In the genomic region with DNA sequence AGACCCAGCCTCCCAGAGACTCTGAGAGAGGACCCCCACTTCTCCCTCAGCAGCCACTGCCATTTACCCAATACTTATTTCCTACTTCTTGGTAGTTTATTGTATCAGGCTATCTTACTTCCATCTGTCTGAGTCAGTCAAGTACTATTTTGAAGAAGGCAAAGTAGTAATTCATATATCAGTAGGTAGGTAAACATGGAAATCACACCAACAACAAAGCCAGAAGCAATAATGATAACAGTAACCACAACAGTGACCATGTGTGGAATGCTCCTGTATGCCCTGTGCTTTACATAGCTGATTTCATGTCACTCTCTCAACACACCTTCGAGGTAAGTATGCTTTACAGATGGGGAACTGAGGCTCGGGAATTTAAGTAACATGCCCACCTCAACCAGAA, we compare ENCODE assay signal across 25 cellular contexts.
"Had no signal": no experiment of that assay in that cellular context is flagged by ENCODE, and none has a peak within 500 bp of the region (broad histone marks: within the 10 kb centered on the region; RNA-seq: fewer than 3 reads in every experiment).

No MANE protein-coding gene starts in this region.

- H3K9me3 ChIP-seq: left lung, ovary, right lobe of liver, testis, tibial artery, upper lobe of left lung, uterus had no signal

- H3K4me3 ChIP-seq: dorsolateral prefrontal cortex, left lung, ovary, right lobe of liver, smooth muscle cell, testis, tibial artery, upper lobe of left lung, uterus had no signal

- DNase-seq: dorsolateral prefrontal cortex; effector CD4-positive, alpha-beta T cell; head of caudate nucleus; kidney; left lung; mesenchymal stem cell; midbrain; natural killer cell; occipital lobe; ovary; right lobe of liver; stimulated activated CD4-positive, alpha-beta T cell treated with anti-CD3 and anti-CD28 coated beads, Interleukin-12 subunit alpha, Interleukin-12 subunit beta, amount 100 ng/mL, for 4 hours; stimulated activated CD4-positive, alpha-beta T cell treated with anti-CD3 and anti-CD28 coated beads, Interleukin-1b, Interleukin-23, amount 100 ng/mL, for 48 hours; stimulated activated CD4-positive, alpha-beta T cell treated with anti-CD3 and anti-CD28 coated beads, Interleukin-4, amount 100 ng/mL, for 1 hour; stimulated activated CD8-positive, alpha-beta memory T cell treated with anti-CD3 and anti-CD28 coated beads, Interleukin-4, amount 100 ng/mL, for 48 hours; stimulated activated naive CD8-positive, alpha-beta T cell treated with anti-CD3 and anti-CD28 coated beads, Interleukin-15, Interleukin-2, amounts not matched to agents 100 U/mL and 50 U/mL, for 24 hours; substantia nigra; testis; tibial artery; upper lobe of left lung; uterus had no signal

- FAIRE-seq: colon, frontal cortex, kidney had no signal

- ATAC-seq: left lung; natural killer cell; right lobe of liver; stimulated activated naive CD8-positive, alpha-beta T cell treated with anti-CD3 and anti-CD28 coated beads, Interleukin-15, Interleukin-2, amounts not matched to agents 100 U/mL and 50 U/mL, for 24 hours had no signal

- H3K36me3 ChIP-seq: left lung, ovary, right lobe of liver, tibial artery, upper lobe of left lung, uterus had no signal

- H3K27me3 ChIP-seq: left lung, ovary, right lobe of liver, testis, upper lobe of left lung, uterus had no signal

- H3K4me3 Mint-ChIP-seq: natural killer cell had no signal

- H3K27ac ChIP-seq: dorsolateral prefrontal cortex, left lung, ovary, right lobe of liver, testis, tibial artery, upper lobe of left lung, uterus had no signal

- H3K9me3 Mint-ChIP-seq: natural killer cell had no signal

- H3K27ac Mint-ChIP-seq: natural killer cell, progenitor cell of endocrine pancreas had no signal

- H3K4me1 ChIP-seq: right lobe of liver, testis, tibial artery, upper lobe of left lung, uterus had no signal

- H3K4me1 Mint-ChIP-seq: natural killer cell had no signal

- H3K36me3 Mint-ChIP-seq: natural killer cell had no signal
